1 cellular context compared by ENCODE assay signal in genomic region chr11:133967599-133968238, GRCh38.
TF ChIP-seq lines count a peak whose summit lies in the region.

No MANE protein-coding gene starts in this region.

TF ChIP-seq in IMR-90, 13 proteins besides CTCF, POLR2A, EP300 and RAD21:
- no peak for TF ChIP-seq BHLHE40 (IDR thresholded peaks at IDR 0.05; ENCODE audit: low read depth, low read length)
